Comparison of ENCODE assay signal across 14 cellular contexts in genomic region chr13:46592410-46592809, GRCh38. TPM values are rescaled to one million over a fixed set of nuclear protein-coding genes. Genes with fewer than 3 reads are reported as not detected.
DNase-seq lines count a peak whose midpoint lies in the region; ATAC-seq and TF ChIP-seq lines count a peak whose summit lies in the region.
"Had no signal": no experiment of that assay in that cellular context is flagged by ENCODE, and none has a peak within 500 bp of the region (broad histone marks: within the 10 kb centered on the region; RNA-seq: fewer than 3 reads in every experiment).

No MANE protein-coding gene starts in this region.

- DNase-seq in Caco-2 = no peak
- DNase-seq in T-cell = no peak
- no peak for DNase-seq in mesothelial cell of epicardium (ENCODE audit: low spot score in 2 of 2, unreplicated experiment in 2 of 2)
- no peak for DNase-seq in activated T-cell treated with anti-CD3 and anti-CD28 coated beads, Interleukin-2, amount 50 U/mL, for 4 hours
- no peak for DNase-seq in NCI-H2029 treated with DMSO at 0.1 percent for 48 hours (lab: John Stamatoyannopoulos, UW)
- DNase-seq in ACHN = no peak
- no peak for DNase-seq in stimulated activated CD4-positive, alpha-beta T cell treated with anti-CD3 and anti-CD28 coated beads, Interleukin-2, amount 100 ng/mL, for 24 hours
- DNase-seq: AML-193, DMS79, GOT3, NCI-H146, NCI-H2227 treated with DMSO at 0.1 percent for 48 hours, NCI-H526 had no signal

- H3K36me3 ChIP-seq in BLaER1 = no peaks in the 10 kb centered on the region
- no peaks in the 10 kb centered on the region; the same call in 1 of the 2 replicates for H3K36me3 ChIP-seq in Caco-2 (ENCODE audit: control insufficient read depth, insufficient read depth, low read length)

- in situ Hi-C loops in ACHN (cut with HindIII; ENCODE audit: low pct_ligation_motif_present, low pct_unique_long_range_greater_than_20kb, low sequenced_read_pairs) = no loop called here

- CTCF ChIA-PET in Caco-2 (lab: Charles Lee) = no interaction called here
- CTCF ChIA-PET in T-cell (lab: Charles Lee) = no interaction called here

- H3K4me1 Mint-ChIP-seq in Caco-2 (ENCODE audit: low read depth, unreplicated experiment) (peaks cover 71% of the 10 kb centered on the region), T-cell (peaks cover 79 to 82% (median 81%) of the 10 kb centered on the region in 3 donors), mesothelial cell of epicardium (peaks cover 78% of the 10 kb centered on the region)
- peaks cover 76% of the 10 kb centered on the region for H3K4me1 Mint-ChIP-seq in activated T-cell treated with anti-CD3 and anti-CD28 coated beads, Interleukin-2, amount 50 U/mL, for 4 hours (ENCODE audit: low read depth)

- H3K27me3 ChIP-seq in BLaER1 (no peaks in the 10 kb centered on the region), Caco-2 (replicated peaks; ENCODE audit: control insufficient read depth, insufficient read depth, low read length) (no peaks in the 10 kb centered on the region)

- H3K27ac Mint-ChIP-seq in Caco-2 (ENCODE audit: unreplicated experiment) (peak overlapping the region; percentile 47), T-cell (peak overlapping the region; percentile 12 to 18), mesothelial cell of epicardium (peak overlapping the region; percentile 79)

- H3K27me3 Mint-ChIP-seq in Caco-2 (ENCODE audit: insufficient read depth, unreplicated experiment) (no peaks in the 10 kb centered on the region), T-cell (no peaks in the 10 kb centered on the region), mesothelial cell of epicardium (ENCODE audit: low read depth) (no peaks in the 10 kb centered on the region)
- no peaks in the 10 kb centered on the region for H3K27me3 Mint-ChIP-seq in activated T-cell treated with anti-CD3 and anti-CD28 coated beads, Interleukin-2, amount 50 U/mL, for 4 hours (ENCODE audit: low read depth)

- POLR2A ChIA-PET in Caco-2 (lab: Charles Lee) (no interaction called here), T-cell (lab: Charles Lee) (interaction anchor here in 1 of 2 donors (0.9 kb wide), 1 partner anchor 9 kb away, joined by 3 read pairs; no protein-coding TSS in a partner anchor)

- no peaks in the 10 kb centered on the region for H3K36me3 Mint-ChIP-seq in Caco-2 (ENCODE audit: insufficient read depth, unreplicated experiment)
- H3K36me3 Mint-ChIP-seq in T-cell = no peaks in the 10 kb centered on the region
- no peaks in the 10 kb centered on the region for H3K36me3 Mint-ChIP-seq in mesothelial cell of epicardium
- H3K36me3 Mint-ChIP-seq in activated T-cell treated with anti-CD3 and anti-CD28 coated beads, Interleukin-2, amount 50 U/mL, for 4 hours (ENCODE audit: insufficient read depth) = no peaks in the 10 kb centered on the region

- peaks cover 100% of the 10 kb centered on the region for H3K4me1 ChIP-seq in BLaER1
- peaks cover 76% of the 10 kb centered on the region for H3K4me1 ChIP-seq in Caco-2

- peak overlapping the region; percentile 13 for H3K4me3 Mint-ChIP-seq in Caco-2 (ENCODE audit: unreplicated experiment)
- peak overlapping the region in 1 of 3 donors; percentile 43 for H3K4me3 Mint-ChIP-seq in T-cell
- no peak overlapping the region for H3K4me3 Mint-ChIP-seq in mesothelial cell of epicardium
- no peak overlapping the region for H3K4me3 Mint-ChIP-seq in activated T-cell treated with anti-CD3 and anti-CD28 coated beads, Interleukin-2, amount 50 U/mL, for 4 hours

- H3K9me3 ChIP-seq in BLaER1 (no peaks in the 10 kb centered on the region), Caco-2 (no peaks in the 10 kb centered on the region)

- H3K27ac ChIP-seq in BLaER1 = no peak overlapping the region; the same call in 1 of the 2 replicates

- peak overlapping the region; percentile 77 for H3K4me2 ChIP-seq in BLaER1

- intact Hi-C loops in Caco-2 (cut with micrococcal nuclease; ENCODE audit: unreplicated experiment) = no loop called here

- no peaks in the 10 kb centered on the region for H3K9me3 Mint-ChIP-seq in Caco-2 (ENCODE audit: unreplicated experiment)
- H3K9me3 Mint-ChIP-seq in T-cell = no peaks in the 10 kb centered on the region
- no peaks in the 10 kb centered on the region for H3K9me3 Mint-ChIP-seq in mesothelial cell of epicardium
- no peaks in the 10 kb centered on the region for H3K9me3 Mint-ChIP-seq in activated T-cell treated with anti-CD3 and anti-CD28 coated beads, Interleukin-2, amount 50 U/mL, for 4 hours

- H3K9ac ChIP-seq in BLaER1 = no peak overlapping the region

- TF ChIP-seq CTCF in Caco-2 (IDR thresholded peaks at IDR 0.05; ENCODE audit: insufficient read depth in 1 of 2, low read depth in 1 of 2, low read length in 1 of 2, severe bottlenecking in 1 of 2, unreplicated experiment in 1 of 2) = no peak
- no peak for TF ChIP-seq CTCF in mesothelial cell of epicardium (IDR thresholded peaks at IDR 0.05; ENCODE audit: unreplicated experiment)

- BruUV-seq in Caco-2 (replicated peaks; lab: Mats Ljungman, UMichigan) = no TSS peak

- H3K4me3 ChIP-seq in BLaER1 (no peak overlapping the region), Caco-2 (ENCODE audit: low read depth, low read length) (no peak overlapping the region)

- peaks cover 55% of the 10 kb centered on the region for H4K20me1 ChIP-seq in BLaER1

- no peak for ATAC-seq in T-cell (replicated peaks in 1 of 4)
- no peak for ATAC-seq in activated T-cell treated with anti-CD3 and anti-CD28 coated beads, Interleukin-2, amount 50 U/mL, for 4 hours

RNA-seq across cellular contexts. Expression of gene LRCH1, which starts 39.4 kb away (rescaled TPM):
- 27.0 and 30.7 TPM in 2 replicates for total RNA-seq in Caco-2 (2022)
- 10 to 100 TPM; 16.0 to 21.8 (median 17.9) TPM for total RNA-seq in T-cell
- 29.4 to 29.6 TPM (median 29.6 TPM) in 3 replicates for total RNA-seq in mesothelial cell of epicardium
- total RNA-seq in activated T-cell treated with anti-CD3 and anti-CD28 coated beads, Interleukin-2, amount 50 U/mL, for 4 hours = 10 to 100 TPM; 13.5 to 16.4 (median 14.7) TPM

Comparison
In these comparisons a context has a peak if more than half of its experiments do, and no peak if none do; other contexts are left out.
1. H3K27ac Mint-ChIP-seq: peak in every context shown above with its lines; median percentile 79 in mesothelial cell of epicardium; 47 in Caco-2; 15 in T-cell.